In genomic region chr2:172957734-172958133, GRCh38 we compare ENCODE assay signal across 1 cellular context.
TF ChIP-seq lines count a peak whose summit lies in the region.

No MANE protein-coding gene starts in this region.

TF ChIP-seq in GM23338, 12 proteins besides CTCF, POLR2A, EP300 and RAD21 (continued from another document):
- TF ChIP-seq ZNF462 (CRISPR knock-in tag; IDR thresholded peaks at IDR 0.05), result no peak
- no peak for TF ChIP-seq ZNF114 (CRISPR knock-in tag; IDR thresholded peaks at IDR 0.05)
- TF ChIP-seq JUNB (IDR thresholded peaks at IDR 0.05; ENCODE audit: unreplicated experiment), result no peak
- TF ChIP-seq REST (IDR thresholded peaks at IDR 0.05; ENCODE audit: unreplicated experiment), result peak; percentile 40
- TF ChIP-seq STAT1 (IDR thresholded peaks at IDR 0.05; ENCODE audit: unreplicated experiment), result no peak
- TF ChIP-seq CREB1 (CRISPR knock-in tag; IDR thresholded peaks at IDR 0.05; ENCODE audit: low read depth), result no peak
- no peak for TF ChIP-seq ETS1 (IDR thresholded peaks at IDR 0.05)
TF ChIP-seq in GM23338: peak in this region for 1.
